In the genomic region with DNA sequence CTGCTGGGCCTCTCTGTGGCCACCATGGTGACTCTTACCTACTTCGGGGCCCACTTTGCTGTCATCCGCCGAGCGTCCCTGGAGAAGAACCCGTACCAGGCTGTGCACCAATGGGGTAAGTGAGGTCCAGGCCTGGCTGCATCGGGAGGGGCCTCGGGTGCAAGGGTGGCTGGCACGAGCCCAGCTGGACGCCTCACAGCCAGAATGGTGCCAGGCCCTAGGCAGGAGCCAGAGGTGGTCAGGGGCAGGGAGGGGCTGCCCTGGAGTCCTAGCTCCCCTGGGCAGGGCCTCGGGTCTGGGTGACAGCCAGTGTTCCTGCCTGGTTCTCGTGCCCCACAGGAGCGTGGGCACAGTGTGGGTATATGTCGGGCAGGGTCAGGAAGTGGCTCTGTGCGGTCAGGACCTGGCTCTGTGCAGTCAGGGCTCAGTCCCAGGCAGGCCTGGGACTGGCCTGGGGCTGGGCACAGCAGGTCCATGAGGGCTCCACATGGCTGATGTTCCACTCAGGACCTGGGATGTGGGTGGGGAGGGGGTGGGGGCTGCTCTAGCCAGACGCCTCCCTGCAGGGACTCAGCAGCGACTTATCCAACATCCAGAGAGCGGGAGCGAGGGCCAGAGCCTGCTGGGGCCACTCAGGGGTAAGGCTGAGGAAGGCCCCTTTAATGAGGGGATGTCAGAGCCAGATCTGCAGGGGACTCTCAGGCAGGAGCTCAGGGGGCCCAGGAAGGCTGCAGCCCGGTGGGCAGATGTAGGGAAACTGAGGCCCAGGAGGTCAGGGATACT, we compare ENCODE assay signal across 10 cellular contexts. TPM values are rescaled to one million over a fixed set of nuclear protein-coding genes. Genes with fewer than 3 reads are reported as not detected.
DNase-seq lines count a peak whose midpoint lies in the region; ATAC-seq lines count a peak whose summit lies in the region.
"Had no signal": no experiment of that assay in that cellular context is flagged by ENCODE, and none has a peak within 500 bp of the region (broad histone marks: within the 10 kb centered on the region; RNA-seq: fewer than 3 reads in every experiment).

No MANE protein-coding gene starts in this region.

- H4K20me1 ChIP-seq in Karpas-422 (ENCODE audit: insufficient read depth, low read depth, low read length), result no peaks in the 10 kb centered on the region

- POLR2A ChIA-PET in activated CD4-positive, alpha-beta memory T cell treated with anti-CD3 and anti-CD28 coated beads for 36 hours (lab: Charles Lee), result interaction anchor here (0.7 to 2.5 kb wide), 4 partner anchors 73 to 118 kb away, joined by 3 to 15 read pairs (median 4); a partner anchor contains a TSS

- H3K9me2 ChIP-seq in Karpas-422 (replicated peaks; ENCODE audit: insufficient read depth, low read length), result no peaks in the 10 kb centered on the region

- peak overlapping the region; percentile 85 for H3K4me3 Mint-ChIP-seq in activated CD4-positive, alpha-beta memory T cell treated with anti-CD3 and anti-CD28 coated beads for 36 hours
- peak overlapping the region; percentile 91 to 97 (median 94) for H3K4me3 Mint-ChIP-seq in immature natural killer cell

- peaks cover 2% of the 10 kb centered on the region for H3K36me3 Mint-ChIP-seq in activated CD4-positive, alpha-beta memory T cell treated with anti-CD3 and anti-CD28 coated beads for 36 hours
- H3K36me3 Mint-ChIP-seq in immature natural killer cell, result peaks cover 0 to 7% (median 2%) of the 10 kb centered on the region in 3 donors

- no peaks in the 10 kb centered on the region for H3K9me3 ChIP-seq in Karpas-422 (ENCODE audit: low read length)

- ATAC-seq in HG03378 (IDR thresholded peaks at IDR 0.05; ENCODE audit: unreplicated experiment), result no peak
- ATAC-seq in HG03354 (IDR thresholded peaks at IDR 0.05; ENCODE audit: poor library complexity, severe bottlenecking, unreplicated experiment), result no peak

- H3K4me1 Mint-ChIP-seq in activated CD4-positive, alpha-beta memory T cell treated with anti-CD3 and anti-CD28 coated beads for 36 hours (ENCODE audit: low read depth), result peaks cover 47% of the 10 kb centered on the region
- H3K4me1 Mint-ChIP-seq in immature natural killer cell, result peaks cover 58 to 68% of the 10 kb centered on the region in 2 donors

- H3K9ac ChIP-seq in Karpas-422 (ENCODE audit: low read length), result no peak overlapping the region

- intact Hi-C loops in activated CD4-positive, alpha-beta memory T cell treated with anti-CD3 and anti-CD28 coated beads for 36 hours (cut with micrococcal nuclease), result loop anchor here (1.0 to 10.0 kb wide), 3 partner anchors 74 to 582 kb away; a partner anchor contains a TSS

- no peaks in the 10 kb centered on the region for H3K27me3 ChIP-seq in Karpas-422 (ENCODE audit: low read length)

- H3K27ac Mint-ChIP-seq in activated CD4-positive, alpha-beta memory T cell treated with anti-CD3 and anti-CD28 coated beads for 36 hours, result peak overlapping the region; percentile 87
- H3K27ac Mint-ChIP-seq in immature natural killer cell, result peak overlapping the region; percentile 90 to 96 (median 94)

- H3K36me3 ChIP-seq in Karpas-422 (ENCODE audit: insufficient read depth, low read length), result no peaks in the 10 kb centered on the region

- CTCF ChIA-PET in activated CD4-positive, alpha-beta memory T cell treated with anti-CD3 and anti-CD28 coated beads for 36 hours (lab: Charles Lee), result interaction anchor here (0.6 to 7.1 kb wide), 12 partner anchors 8 to 590 kb away, joined by 3 to 340 read pairs (median 8); a partner anchor contains a TSS

- H3K9me3 Mint-ChIP-seq in activated CD4-positive, alpha-beta memory T cell treated with anti-CD3 and anti-CD28 coated beads for 36 hours, result no peaks in the 10 kb centered on the region
- H3K9me3 Mint-ChIP-seq in immature natural killer cell, result no peaks in the 10 kb centered on the region

- no peaks in the 10 kb centered on the region for H3K79me2 ChIP-seq in Karpas-422 (ENCODE audit: low read length)

- H3K4me1 ChIP-seq in Karpas-422 (ENCODE audit: low read length), result no peaks in the 10 kb centered on the region

- DNase-seq in ELF-1 (ENCODE audit: low read depth, low spot score), result peak; percentile 0
- DNase-seq in activated CD4-positive, alpha-beta memory T cell treated with anti-CD3 and anti-CD28 coated beads for 36 hours, result peak; percentile 39
- peak; percentile 35 to 40 (median 38) for DNase-seq in immature natural killer cell
- DNase-seq in Karpas-422, result no peak
- no peak for DNase-seq in germinal center (ENCODE audit: low spot score)
- DNase-seq: NCI-H82, occipital lobe had no signal

- no peaks in the 10 kb centered on the region for H3K27me3 Mint-ChIP-seq in activated CD4-positive, alpha-beta memory T cell treated with anti-CD3 and anti-CD28 coated beads for 36 hours
- H3K27me3 Mint-ChIP-seq in immature natural killer cell (ENCODE audit: low read depth in 3 of 3), result peaks cover 2 to 11% (median 3%) of the 10 kb centered on the region in 3 donors

- peak overlapping the region; percentile 6 to 28 (median 21) for H3K4me3 ChIP-seq in skin epidermis
- H3K4me3 ChIP-seq in Karpas-422 (ENCODE audit: low read length), result no peak overlapping the region

- H3K27ac ChIP-seq in skin epidermis, result peak overlapping the region in 19 of 21 experiments; percentile 11 to 93 (median 73)
- no peak overlapping the region for H3K27ac ChIP-seq in Karpas-422 (ENCODE audit: low read length)

- H3K4me2 ChIP-seq in Karpas-422 (ENCODE audit: low read depth, low read length, poor library complexity, severe bottlenecking), result no peak overlapping the region

- no peak overlapping the region for H2AFZ ChIP-seq in Karpas-422 (ENCODE audit: low read length)

RNA-seq across cellular contexts. Expression of a gene that starts 1.2 kb away (rescaled TPM):
- total RNA-seq in activated CD4-positive, alpha-beta memory T cell treated with anti-CD3 and anti-CD28 coated beads for 36 hours, result 1 to 10 TPM; 5.5 to 6.5 TPM
- polyA plus RNA-seq in immature natural killer cell, result 100 to 1,000 TPM; 132 to 223 (median 200) TPM
- not detected in 2 replicates for total RNA-seq in Karpas-422 (2014; rRNA removed; shearing (Covaris generic); ENCODE audit: low replicate concordance)
- total RNA-seq: occipital lobe had no signal

RNA-seq across cellular contexts. Expression of a gene that starts 1.3 kb away (rescaled TPM):
- 1 to 10 TPM; 8.2 to 8.8 TPM for total RNA-seq in activated CD4-positive, alpha-beta memory T cell treated with anti-CD3 and anti-CD28 coated beads for 36 hours
- polyA plus RNA-seq in immature natural killer cell, result 10 to 100 TPM; 36.3 to 57.5 (median 36.6) TPM
- not detected in 2 replicates for total RNA-seq in Karpas-422 (2014; rRNA removed; shearing (Covaris generic); ENCODE audit: low replicate concordance)

RNA-seq across cellular contexts. Expression of a gene that starts 32.6 kb away (rescaled TPM):
- total RNA-seq in activated CD4-positive, alpha-beta memory T cell treated with anti-CD3 and anti-CD28 coated beads for 36 hours, result 1 to 10 TPM; 1.5 to 2.0 TPM
- polyA plus RNA-seq in immature natural killer cell, result 10 to 100 TPM in 2 of 3 donors, 1 to 10 TPM in 1; 9.7 to 60.0 (median 18.2) TPM
- not detected in 2 replicates for total RNA-seq in Karpas-422 (2014; rRNA removed; shearing (Covaris generic); ENCODE audit: low replicate concordance)

Comparison
In these comparisons a context has a peak if more than half of its experiments do, and no peak if none do; other contexts are left out.
1. DNase-seq: peak in ELF-1 (single experiment), activated CD4-positive, alpha-beta memory T cell treated with anti-CD3 and anti-CD28 coated beads for 36 hours (single experiment) and immature natural killer cell (3 of 3); none in Karpas-422 (single experiment) and germinal center (single experiment).